Comparison of ENCODE assay signal across 11 cellular contexts in genomic region chr6:90914312-90914711, GRCh38.
"Had no signal": no experiment of that assay in that cellular context is flagged by ENCODE, and none has a peak within 500 bp of the region (broad histone marks: within the 10 kb centered on the region; RNA-seq: fewer than 3 reads in every experiment).

No MANE protein-coding gene starts in this region.

- H3K4me1 ChIP-seq: HAP-1 had no signal

- H3K27ac Mint-ChIP-seq: GM23338, H9, HFFc6 had no signal

- H3K4me3 ChIP-seq: GM23248, GM23338, HAP-1 had no signal

- FAIRE-seq: H1, H54 had no signal

- DNase-seq: GM23248, GOT3, H7, H9, HCEC 1CT, HFFc6 had no signal

- ATAC-seq: GM23338, HCT116 had no signal

- H3K27ac ChIP-seq: GM23248 had no signal

- H3K4me3 Mint-ChIP-seq: GM23338, H9, HFFc6 had no signal

- H3K36me3 ChIP-seq: HAP-1 had no signal

- H3K9me3 ChIP-seq: HAP-1 had no signal
